21 cellular contexts compared by ENCODE assay signal in genomic region chr2:27136751-27137150, GRCh38. TPM values are rescaled to one million over a fixed set of nuclear protein-coding genes. Genes with fewer than 3 reads are reported as not detected.
A peak's percentile ranks its signal among the peaks of the same experiment; 100 is the strongest.
DNase-seq lines count a peak whose midpoint lies in the region; ATAC-seq and TF ChIP-seq lines count a peak whose summit lies in the region.
"Had no signal": no experiment of that assay in that cellular context is flagged by ENCODE, and none has a peak within 500 bp of the region (broad histone marks: within the 10 kb centered on the region; RNA-seq: fewer than 3 reads in every experiment).

No MANE protein-coding gene starts in this region.

- ATAC-seq in GM19328 (IDR thresholded peaks at IDR 0.05; ENCODE audit: unreplicated experiment), result no peak
- ATAC-seq: A549, GM23338, HCT116 had no signal

- DNase-seq in islet precursor cell (peak; percentile 34), neural crest cell (ENCODE audit: low read depth, low spot score) (no peak), SJCRH30 (no peak), mesenteric fat pad (ENCODE audit: low spot score) (no peak)
- DNase-seq: 8988T; ACHN; AML-193; BE2C; Calu3; CD4-positive, alpha-beta memory T cell; COR-L47; DMS153; DND-41; H9 had no signal

- H3K27ac Mint-ChIP-seq in IgD-negative memory B cell (peak overlapping the region in 2 of 3 donors; percentile 50 to 57), neural crest cell (ENCODE audit: unreplicated experiment) (no peak overlapping the region)
- H3K27ac Mint-ChIP-seq: GM23338, H9 had no signal

- H3K4me1 ChIP-seq in SJCRH30, result peaks cover 6% of the 10 kb centered on the region; the same call in 1 of the 2 replicates
- H3K4me1 ChIP-seq: BE2C had no signal

- H3K36me3 Mint-ChIP-seq in IgD-negative memory B cell (peaks cover 2% of the 10 kb centered on the region), neural crest cell (ENCODE audit: low read depth) (no peaks in the 10 kb centered on the region)

- H3K4me3 ChIP-seq in SJCRH30, result no peak overlapping the region
- H3K4me3 ChIP-seq: A549; BLaER1 treated with 17β-estradiol and CSF1 and Interleukin-3, amounts not matched to agents 10 nM and 100 nM; GM23338 had no signal

- H3K27me3 ChIP-seq in SJCRH30, result peaks cover 6% of the 10 kb centered on the region; the same call in 1 of the 2 replicates
- H3K27me3 ChIP-seq: BE2C; BLaER1 treated with 17β-estradiol and CSF1 and Interleukin-3, amounts not matched to agents 10 nM and 100 nM had no signal

- TF ChIP-seq CTCF in neural crest cell (conservative IDR thresholded peaks at IDR 0.05), result no peak

- no peak overlapping the region for H3K27ac ChIP-seq in SJCRH30
- H3K27ac ChIP-seq: A549; BLaER1 treated with 17β-estradiol and CSF1 and Interleukin-3, amounts not matched to agents 10 nM and 100 nM had no signal

- H3K9me3 Mint-ChIP-seq in IgD-negative memory B cell, result no peaks in the 10 kb centered on the region
- H3K9me3 Mint-ChIP-seq in neural crest cell, result no peaks in the 10 kb centered on the region
- H3K9me3 Mint-ChIP-seq: GM23338, H9 had no signal

- no peaks in the 10 kb centered on the region for H3K9me3 ChIP-seq in SJCRH30 (replicated peaks)
- H3K9me3 ChIP-seq: A549; BE2C; BLaER1 treated with 17β-estradiol and CSF1 and Interleukin-3, amounts not matched to agents 10 nM and 100 nM had no signal

- H3K4me1 Mint-ChIP-seq in IgD-negative memory B cell (peaks cover 10 to 16% (median 14%) of the 10 kb centered on the region in 3 donors), neural crest cell (peaks cover 12% of the 10 kb centered on the region)

- H3K4me3 Mint-ChIP-seq in IgD-negative memory B cell, result no peak overlapping the region
- peak overlapping the region; percentile 10 for H3K4me3 Mint-ChIP-seq in neural crest cell
- H3K4me3 Mint-ChIP-seq: GM23338, H9 had no signal

- H3K27me3 Mint-ChIP-seq in IgD-negative memory B cell, result peaks cover 1% of the 10 kb centered on the region
- H3K27me3 Mint-ChIP-seq in neural crest cell (ENCODE audit: low read depth), result peaks cover 9% of the 10 kb centered on the region
- H3K27me3 Mint-ChIP-seq: CD4-positive, alpha-beta memory T cell had no signal

- no peaks in the 10 kb centered on the region for H3K36me3 ChIP-seq in SJCRH30

RNA-seq across cellular contexts. Expression of gene PREB, which starts 2.3 kb away (rescaled TPM):
- 62.2 TPM for polyA plus RNA-seq in IgD-negative memory B cell
- 52.5 and 56.3 TPM in 2 replicates for total RNA-seq in neural crest cell
- 62.3 and 64.8 TPM in 2 replicates for total RNA-seq in SJCRH30 (2014; rRNA removed; shearing (Covaris generic))
- 76.5 TPM for total RNA-seq in mesenteric fat pad

RNA-seq across cellular contexts. Expression of gene PRR30, which starts 2.5 kb away (rescaled TPM):
- polyA plus RNA-seq in IgD-negative memory B cell, result not detected
- total RNA-seq in neural crest cell (not detected in 2 replicates), mesenteric fat pad (not detected)
- total RNA-seq in SJCRH30 (2014; rRNA removed; shearing (Covaris generic)), result not detected in 2 replicates
- total RNA-seq: Calu3; CD4-positive, alpha-beta memory T cell; GM23338; H4; H9 had no signal
- polyA plus RNA-seq: A549; CD4-positive, alpha-beta memory T cell; GM23338 had no signal

RNA-seq across cellular contexts. Expression of gene TCF23, which starts 12.1 kb away (rescaled TPM):
- not detected for polyA plus RNA-seq in IgD-negative memory B cell
- not detected in 2 replicates for total RNA-seq in neural crest cell
- total RNA-seq in SJCRH30 (2014; rRNA removed; shearing (Covaris generic)), result not detected in 2 replicates
- 0.48 TPM for total RNA-seq in mesenteric fat pad
- total RNA-seq: Calu3; CD4-positive, alpha-beta memory T cell; H4; H9 had no signal
- polyA plus RNA-seq: A549; CD4-positive, alpha-beta memory T cell had no signal

RNA-seq across cellular contexts. Expression of gene ABHD1, which starts 13.1 kb away (rescaled TPM):
- 0.35 TPM for polyA plus RNA-seq in IgD-negative memory B cell
- total RNA-seq in neural crest cell, result 0.47 and 0.82 TPM in 2 replicates
- total RNA-seq in SJCRH30 (2014; rRNA removed; shearing (Covaris generic)), result not detected in 2 replicates
- total RNA-seq in mesenteric fat pad, result not detected

RNA-seq across cellular contexts. Expression of gene CGREF1, which starts 17.8 kb away (rescaled TPM):
- not detected for polyA plus RNA-seq in IgD-negative memory B cell
- total RNA-seq in neural crest cell, result 1.3 and 2.1 TPM in 2 replicates
- total RNA-seq in SJCRH30 (2014; rRNA removed; shearing (Covaris generic)), result 0.08 TPM in 1 of 2 replicates, not detected in the other
- total RNA-seq in mesenteric fat pad, result 11.0 TPM
